In genomic region chr10:100878291-100878910, GRCh38 we compare ENCODE assay signal across 1 cellular context.
A peak's percentile ranks its signal among the peaks of the same experiment; 100 is the strongest.
TF ChIP-seq lines count a peak whose summit lies in the region.

No MANE protein-coding gene starts in this region.

TF ChIP-seq in HepG2, 621 proteins besides CTCF, POLR2A, EP300 and RAD21 (continued from another document and continues in another):
- TF ChIP-seq REST (IDR thresholded peaks at IDR 0.05; ENCODE audit: borderline replicate concordance in 1 of 2, low read depth in 1 of 2, low read length in 2 of 2) (no peak), ZNF446 (CRISPR knock-in tag; IDR thresholded peaks at IDR 0.05) (no peak), ZNF382 (CRISPR knock-in tag; IDR thresholded peaks at IDR 0.05; ENCODE audit: borderline replicate concordance) (no peak), FOXA1 (IDR thresholded peaks at IDR 0.05) (no peak), FOXA1 (CRISPR knock-in tag; IDR thresholded peaks at IDR 0.05) (no peak), ZNF510 (CRISPR knock-in tag; IDR thresholded peaks at IDR 0.05; ENCODE audit: low read depth) (no peak), HBP1 (CRISPR knock-in tag; IDR thresholded peaks at IDR 0.05; ENCODE audit: low read depth) (no peak), BHLHE40 (IDR thresholded peaks at IDR 0.05; ENCODE audit: low read length) (no peak), ZBED4 (CRISPR knock-in tag; IDR thresholded peaks at IDR 0.05; ENCODE audit: borderline replicate concordance) (peak; percentile 36; the same call in 1 of the 2 replicates), ZNF883 (CRISPR knock-in tag; IDR thresholded peaks at IDR 0.05; ENCODE audit: not compliant biosample characterization) (no peak), ZBTB20 (CRISPR knock-in tag; IDR thresholded peaks at IDR 0.05; ENCODE audit: borderline replicate concordance, low read depth) (no peak), TCF7L2 (IDR thresholded peaks at IDR 0.05; ENCODE audit: low read depth, low read length) (no peak), ZNF605 (CRISPR knock-in tag; IDR thresholded peaks at IDR 0.05) (peak; percentile 51; the same call in 1 of the 2 replicates), NCOA5 (CRISPR knock-in tag; IDR thresholded peaks at IDR 0.05) (no peak), ZNF790 (CRISPR knock-in tag; IDR thresholded peaks at IDR 0.05; ENCODE audit: borderline replicate concordance) (no peak), HDAC1 (CRISPR knock-in tag; IDR thresholded peaks at IDR 0.05) (0 out of 2 replicates have a peak, but pooled peaks have one; percentile 40), ZBTB2 (CRISPR knock-in tag; IDR thresholded peaks at IDR 0.05; ENCODE audit: low read depth) (no peak), THRA (CRISPR knock-in tag; IDR thresholded peaks at IDR 0.05; ENCODE audit: borderline replicate concordance) (0 out of 2 replicates have a peak, but pooled peaks have one; percentile 18), PBX2 (CRISPR knock-in tag; IDR thresholded peaks at IDR 0.05) (no peak), HNRNPK (IDR thresholded peaks at IDR 0.05; ENCODE audit: low read depth, low read length, poor library complexity, severe bottlenecking) (no peak), FOXK1 (CRISPR knock-in tag; IDR thresholded peaks at IDR 0.05; ENCODE audit: borderline replicate concordance, low read depth) (no peak), ZNF737 (CRISPR knock-in tag; IDR thresholded peaks at IDR 0.05; ENCODE audit: borderline replicate concordance) (no peak), KLF9 (CRISPR knock-in tag; IDR thresholded peaks at IDR 0.05; ENCODE audit: low read depth) (no peak), ELK4 (CRISPR knock-in tag; IDR thresholded peaks at IDR 0.05; ENCODE audit: borderline replicate concordance) (no peak), ZNF430 (CRISPR knock-in tag; IDR thresholded peaks at IDR 0.05) (0 out of 2 replicates have a peak, but pooled peaks have one; percentile 10), GLI4 (CRISPR knock-in tag; IDR thresholded peaks at IDR 0.05; ENCODE audit: borderline replicate concordance) (no peak)
- TF ChIP-seq, protein P1, sequence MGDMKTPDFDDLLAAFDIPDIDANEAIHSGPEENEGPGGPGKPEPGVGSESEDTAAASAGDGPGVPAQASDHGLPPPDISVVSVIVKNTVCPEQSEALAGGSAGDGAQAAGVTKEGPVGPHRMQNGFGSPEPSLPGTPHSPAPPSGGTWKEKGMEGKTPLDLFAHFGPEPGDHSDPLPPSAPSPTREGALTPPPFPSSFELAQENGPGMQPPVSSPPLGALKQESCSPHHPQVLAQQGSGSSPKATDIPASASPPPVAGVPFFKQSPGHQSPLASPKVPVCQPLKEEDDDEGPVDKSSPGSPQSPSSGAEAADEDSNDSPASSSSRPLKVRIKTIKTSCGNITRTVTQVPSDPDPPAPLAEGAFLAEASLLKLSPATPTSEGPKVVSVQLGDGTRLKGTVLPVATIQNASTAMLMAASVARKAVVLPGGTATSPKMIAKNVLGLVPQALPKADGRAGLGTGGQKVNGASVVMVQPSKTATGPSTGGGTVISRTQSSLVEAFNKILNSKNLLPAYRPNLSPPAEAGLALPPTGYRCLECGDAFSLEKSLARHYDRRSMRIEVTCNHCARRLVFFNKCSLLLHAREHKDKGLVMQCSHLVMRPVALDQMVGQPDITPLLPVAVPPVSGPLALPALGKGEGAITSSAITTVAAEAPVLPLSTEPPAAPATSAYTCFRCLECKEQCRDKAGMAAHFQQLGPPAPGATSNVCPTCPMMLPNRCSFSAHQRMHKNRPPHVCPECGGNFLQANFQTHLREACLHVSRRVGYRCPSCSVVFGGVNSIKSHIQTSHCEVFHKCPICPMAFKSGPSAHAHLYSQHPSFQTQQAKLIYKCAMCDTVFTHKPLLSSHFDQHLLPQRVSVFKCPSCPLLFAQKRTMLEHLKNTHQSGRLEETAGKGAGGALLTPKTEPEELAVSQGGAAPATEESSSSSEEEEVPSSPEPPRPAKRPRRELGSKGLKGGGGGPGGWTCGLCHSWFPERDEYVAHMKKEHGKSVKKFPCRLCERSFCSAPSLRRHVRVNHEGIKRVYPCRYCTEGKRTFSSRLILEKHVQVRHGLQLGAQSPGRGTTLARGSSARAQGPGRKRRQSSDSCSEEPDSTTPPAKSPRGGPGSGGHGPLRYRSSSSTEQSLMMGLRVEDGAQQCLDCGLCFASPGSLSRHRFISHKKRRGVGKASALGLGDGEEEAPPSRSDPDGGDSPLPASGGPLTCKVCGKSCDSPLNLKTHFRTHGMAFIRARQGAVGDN (CRISPR knock-in tag; IDR thresholded peaks at IDR 0.05), result peak; percentile 48
- TF ChIP-seq, protein P2, sequence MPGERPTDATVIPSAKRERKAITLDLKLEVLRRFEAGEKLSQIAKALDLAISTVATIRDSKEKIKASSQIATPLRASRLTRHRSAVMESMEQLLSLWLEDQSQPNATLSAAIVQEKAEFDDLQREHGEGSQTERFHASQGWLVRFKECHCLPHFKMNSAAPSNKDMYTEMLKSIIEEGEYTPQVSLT (CRISPR knock-in tag; IDR thresholded peaks at IDR 0.05; ENCODE audit: borderline replicate concordance, low read depth), result no peak
- TF ChIP-seq, protein P3, sequence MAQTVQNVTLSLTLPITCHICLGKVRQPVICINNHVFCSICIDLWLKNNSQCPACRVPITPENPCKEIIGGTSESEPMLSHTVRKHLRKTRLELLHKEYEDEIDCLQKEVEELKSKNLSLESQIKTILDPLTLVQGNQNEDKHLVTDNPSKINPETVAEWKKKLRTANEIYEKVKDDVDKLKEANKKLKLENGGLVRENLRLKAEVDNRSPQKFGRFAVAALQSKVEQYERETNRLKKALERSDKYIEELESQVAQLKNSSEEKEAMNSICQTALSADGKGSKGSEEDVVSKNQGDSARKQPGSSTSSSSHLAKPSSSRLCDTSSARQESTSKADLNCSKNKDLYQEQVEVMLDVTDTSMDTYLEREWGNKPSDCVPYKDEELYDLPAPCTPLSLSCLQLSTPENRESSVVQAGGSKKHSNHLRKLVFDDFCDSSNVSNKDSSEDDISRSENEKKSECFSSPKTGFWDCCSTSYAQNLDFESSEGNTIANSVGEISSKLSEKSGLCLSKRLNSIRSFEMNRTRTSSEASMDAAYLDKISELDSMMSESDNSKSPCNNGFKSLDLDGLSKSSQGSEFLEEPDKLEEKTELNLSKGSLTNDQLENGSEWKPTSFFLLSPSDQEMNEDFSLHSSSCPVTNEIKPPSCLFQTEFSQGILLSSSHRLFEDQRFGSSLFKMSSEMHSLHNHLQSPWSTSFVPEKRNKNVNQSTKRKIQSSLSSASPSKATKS (CRISPR knock-in tag; IDR thresholded peaks at IDR 0.05), result no peak
- TF ChIP-seq, protein P4, sequence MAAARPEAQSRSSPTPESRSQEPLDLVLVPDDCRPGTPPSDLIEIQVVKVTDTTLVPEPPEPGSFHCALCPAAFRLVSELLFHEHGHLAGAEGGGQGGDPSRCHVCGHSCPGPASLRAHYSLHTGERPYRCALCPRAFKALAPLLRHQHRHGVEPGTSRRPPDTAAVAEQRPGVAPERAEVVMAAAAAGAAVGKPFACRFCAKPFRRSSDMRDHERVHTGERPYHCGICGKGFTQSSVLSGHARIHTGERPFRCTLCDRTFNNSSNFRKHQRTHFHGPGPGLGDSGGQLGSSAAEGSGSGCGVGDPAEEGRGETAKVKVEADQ (CRISPR knock-in tag; IDR thresholded peaks at IDR 0.05; ENCODE audit: borderline replicate concordance), result no peak
